8 cellular contexts compared by ENCODE assay signal in the genomic region with DNA sequence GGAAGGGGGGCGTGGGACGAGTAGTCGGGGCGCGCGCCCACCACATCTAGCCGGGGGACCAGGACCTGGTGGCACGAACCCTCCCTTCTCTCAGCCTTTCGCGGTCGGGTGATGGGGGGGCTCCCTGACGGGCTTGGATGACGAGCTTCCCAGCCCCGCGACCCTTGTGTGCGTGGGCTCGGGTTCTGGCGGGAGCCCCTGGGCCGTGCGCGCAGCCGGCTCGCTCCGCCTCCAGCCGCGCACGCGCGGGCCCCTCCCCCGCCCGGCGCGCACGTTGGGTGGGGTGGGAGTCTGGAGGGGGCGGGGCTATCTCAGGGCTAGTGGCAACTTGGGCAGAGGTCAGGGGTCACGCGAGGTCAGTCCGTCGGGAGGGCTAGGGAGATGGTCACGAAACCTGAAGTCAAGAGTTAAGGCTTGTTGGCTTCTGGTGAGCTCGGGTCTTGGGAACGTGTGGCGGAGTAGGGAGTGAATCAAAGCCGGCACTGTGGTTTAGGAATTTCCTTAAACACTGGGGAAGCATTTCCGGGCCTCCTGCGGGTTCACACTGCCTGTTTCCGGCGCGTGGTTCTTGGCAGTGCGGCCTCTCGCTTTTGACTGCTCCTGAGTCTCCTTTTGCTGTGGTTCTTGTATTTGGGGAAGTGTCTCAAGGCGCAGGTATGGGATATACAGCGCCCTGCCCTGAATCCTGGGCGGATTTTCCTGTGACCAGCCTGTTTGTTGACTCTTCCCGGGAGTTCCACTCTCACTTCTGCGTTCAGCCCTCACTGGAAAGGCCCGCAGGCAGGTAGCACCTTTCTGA. TPM values are rescaled to one million over a fixed set of nuclear protein-coding genes. Genes with fewer than 3 reads are reported as not detected.
DNase-seq lines count a peak whose midpoint lies in the region; ATAC-seq and TF ChIP-seq lines count a peak whose summit lies in the region.

A gene (plus strand): TSS at position 356 of the 799 bp plus-strand sequence. CDS start 1,654 bp downstream, outside the sequence.

- peak within 1 kb of the TSS; percentile 72 for H3K4me2 ChIP-seq in fibroblast of lung (ENCODE audit: extremely low read depth, insufficient read depth, low read length)

- ATAC-seq in GM21723 (IDR thresholded peaks at IDR 0.05; ENCODE audit: unreplicated experiment), result peak; percentile 36
- ATAC-seq in activated T-helper 17 cell treated with anti-CD3 and anti-CD28 coated beads, Interleukin-2, amount 50 U/mL, for 72 hours (replicated peaks), result peak; percentile 38
- peak; percentile 44 for ATAC-seq in naive thymus-derived CD4-positive, alpha-beta T cell
- ATAC-seq in stimulated activated effector memory CD8-positive, alpha-beta T cell treated with anti-CD3 and anti-CD28 coated beads, Interleukin-12 subunit alpha, Interleukin-12 subunit beta, amount 100 ng/mL, for 72 hours, result peak; percentile 48

- no peaks in the 10 kb centered on the region for H3K9me3 Mint-ChIP-seq in activated T-helper 17 cell treated with anti-CD3 and anti-CD28 coated beads, Interleukin-2, amount 50 U/mL, for 72 hours
- peaks cover 0 to 3% (median 0%) of the 10 kb centered on the region in 11 donors for H3K9me3 Mint-ChIP-seq in naive thymus-derived CD4-positive, alpha-beta T cell
- no peaks in the 10 kb centered on the region for H3K9me3 Mint-ChIP-seq in stimulated activated effector memory CD8-positive, alpha-beta T cell treated with anti-CD3 and anti-CD28 coated beads, Interleukin-12 subunit alpha, Interleukin-12 subunit beta, amount 100 ng/mL, for 72 hours

- TF ChIP-seq CTCF in fibroblast of lung (conservative IDR thresholded peaks at IDR 0.05 in 1 of 2, IDR thresholded peaks at IDR 0.05 in 1 of 2; ENCODE audit: low read depth in 1 of 2, low read length in 2 of 2), result no peak

- peaks cover 5% of the 10 kb centered on the region for H3K4me1 ChIP-seq in fibroblast of lung (ENCODE audit: control insufficient read depth, extremely low read depth, insufficient read depth, low read length)
- H3K4me1 ChIP-seq in naive thymus-derived CD4-positive, alpha-beta T cell (ENCODE audit: control insufficient read depth in 2 of 2, insufficient read depth in 2 of 2, low read length in 2 of 2), result peaks cover 15 to 27% of the 10 kb centered on the region in 2 donors

- H3K36me3 Mint-ChIP-seq in activated T-helper 17 cell treated with anti-CD3 and anti-CD28 coated beads, Interleukin-2, amount 50 U/mL, for 72 hours (ENCODE audit: low read depth), result peaks cover 67% of the 10 kb centered on the region
- peaks cover 3 to 20% (median 4%) of the 10 kb centered on the region in 5 donors for H3K36me3 Mint-ChIP-seq in naive thymus-derived CD4-positive, alpha-beta T cell
- peaks cover 69% of the 10 kb centered on the region for H3K36me3 Mint-ChIP-seq in stimulated activated effector memory CD8-positive, alpha-beta T cell treated with anti-CD3 and anti-CD28 coated beads, Interleukin-12 subunit alpha, Interleukin-12 subunit beta, amount 100 ng/mL, for 72 hours

- no peaks in the 10 kb centered on the region for H4K20me1 ChIP-seq in fibroblast of lung (ENCODE audit: control insufficient read depth, extremely low read depth, insufficient read depth, low read length)

- peak within 1 kb of the TSS; percentile 100 for H3K9ac ChIP-seq in fibroblast of lung (ENCODE audit: insufficient read depth, low read length)

- no peaks in the 10 kb centered on the region for H3K9me3 ChIP-seq in fibroblast of lung (ENCODE audit: control insufficient read depth, insufficient read depth, low read depth, low read length)
- no peaks in the 10 kb centered on the region for H3K9me3 ChIP-seq in naive thymus-derived CD4-positive, alpha-beta T cell (ENCODE audit: control insufficient read depth in 2 of 3, low read length in 3 of 3)

- H3K27ac ChIP-seq in fibroblast of lung (ENCODE audit: insufficient read depth, low read length), result peak within 1 kb of the TSS; percentile 98
- peak within 1 kb of the TSS; percentile 99 for H3K27ac ChIP-seq in naive thymus-derived CD4-positive, alpha-beta T cell (ENCODE audit: low read depth, low read length)

- intact Hi-C loops in naive thymus-derived CD4-positive, alpha-beta T cell (cut with micrococcal nuclease), result loop anchor here (1.0 to 10.0 kb wide), 26 partner anchors 18 to 758 kb away; a partner anchor contains a TSS

- no peaks in the 10 kb centered on the region for H3K27me3 ChIP-seq in fibroblast of lung (ENCODE audit: control insufficient read depth, insufficient read depth, low read length)
- no peaks in the 10 kb centered on the region for H3K27me3 ChIP-seq in naive thymus-derived CD4-positive, alpha-beta T cell (ENCODE audit: control insufficient read depth in 2 of 2, insufficient read depth in 2 of 2, low read length in 2 of 2)

- H3K79me2 ChIP-seq in fibroblast of lung (ENCODE audit: control insufficient read depth, insufficient read depth, low read length), result peaks cover 33% of the 10 kb centered on the region

- POLR2A ChIA-PET in naive thymus-derived CD4-positive, alpha-beta T cell (lab: Charles Lee), result interaction anchor here (0.6 to 6.2 kb wide), 8 partner anchors 10 to 1170 kb away, joined by 3 to 113 read pairs (median 4); a partner anchor contains a TSS

- no peaks in the 10 kb centered on the region for H3K27me3 Mint-ChIP-seq in activated T-helper 17 cell treated with anti-CD3 and anti-CD28 coated beads, Interleukin-2, amount 50 U/mL, for 72 hours
- H3K27me3 Mint-ChIP-seq in naive thymus-derived CD4-positive, alpha-beta T cell, result no peaks in the 10 kb centered on the region

- peak within 1 kb of the TSS; percentile 66 for H2AFZ ChIP-seq in fibroblast of lung (ENCODE audit: low read length)

- peak within 1 kb of the TSS; percentile 97 for H3K4me3 Mint-ChIP-seq in activated T-helper 17 cell treated with anti-CD3 and anti-CD28 coated beads, Interleukin-2, amount 50 U/mL, for 72 hours
- peak within 1 kb of the TSS; percentile 87 to 99 (median 98) for H3K4me3 Mint-ChIP-seq in naive thymus-derived CD4-positive, alpha-beta T cell
- peak within 1 kb of the TSS; percentile 94 for H3K4me3 Mint-ChIP-seq in stimulated activated effector memory CD8-positive, alpha-beta T cell treated with anti-CD3 and anti-CD28 coated beads, Interleukin-12 subunit alpha, Interleukin-12 subunit beta, amount 100 ng/mL, for 72 hours

- H3K36me3 ChIP-seq in fibroblast of lung (ENCODE audit: control insufficient read depth, insufficient read depth, low read length), result peaks cover 8% of the 10 kb centered on the region
- peaks cover 10 to 36% (median 11%) of the 10 kb centered on the region in 3 experiments for H3K36me3 ChIP-seq in naive thymus-derived CD4-positive, alpha-beta T cell (ENCODE audit: control insufficient read depth in 2 of 3, insufficient read depth in 3 of 3, low read length in 3 of 3)

- CTCF ChIA-PET in naive thymus-derived CD4-positive, alpha-beta T cell (lab: Charles Lee), result interaction anchor here (0.7 kb wide), 1 partner anchor 41 kb away, joined by 3 read pairs; a partner anchor contains a TSS

- peaks cover 11% of the 10 kb centered on the region for H3K4me1 Mint-ChIP-seq in activated T-helper 17 cell treated with anti-CD3 and anti-CD28 coated beads, Interleukin-2, amount 50 U/mL, for 72 hours
- peaks cover 20 to 42% (median 34%) of the 10 kb centered on the region in 7 donors for H3K4me1 Mint-ChIP-seq in naive thymus-derived CD4-positive, alpha-beta T cell
- H3K4me1 Mint-ChIP-seq in stimulated activated effector memory CD8-positive, alpha-beta T cell treated with anti-CD3 and anti-CD28 coated beads, Interleukin-12 subunit alpha, Interleukin-12 subunit beta, amount 100 ng/mL, for 72 hours, result peaks cover 32% of the 10 kb centered on the region

- peak; percentile 33 for DNase-seq in DMS53 treated with DMSO at 0.1 percent for 48 hours (lab: John Stamatoyannopoulos, UW; ENCODE audit: unreplicated experiment)
- DNase-seq in KG1 (lab: John Stamatoyannopoulos, UW), result peak; percentile 60
- DNase-seq in RPMI8226, result peak; percentile 97
- peak; percentile 72 to 77 for DNase-seq in fibroblast of lung (ENCODE audit: low read depth in 2 of 2)
- peak in 8 of 9 donors; percentile 71 to 91 (median 78) for DNase-seq in naive thymus-derived CD4-positive, alpha-beta T cell
- peak; percentile 86 to 93 for DNase-seq in stimulated activated effector memory CD8-positive, alpha-beta T cell treated with anti-CD3 and anti-CD28 coated beads, Interleukin-12 subunit alpha, Interleukin-12 subunit beta, amount 100 ng/mL, for 72 hours (ENCODE audit: low spot score in 2 of 2)

- H3K27ac Mint-ChIP-seq in activated T-helper 17 cell treated with anti-CD3 and anti-CD28 coated beads, Interleukin-2, amount 50 U/mL, for 72 hours, result peak within 1 kb of the TSS; percentile 100
- peak within 1 kb of the TSS; percentile 99 to 100 (median 100) for H3K27ac Mint-ChIP-seq in naive thymus-derived CD4-positive, alpha-beta T cell
- H3K27ac Mint-ChIP-seq in stimulated activated effector memory CD8-positive, alpha-beta T cell treated with anti-CD3 and anti-CD28 coated beads, Interleukin-12 subunit alpha, Interleukin-12 subunit beta, amount 100 ng/mL, for 72 hours, result peak within 1 kb of the TSS; percentile 100

- H3K4me3 ChIP-seq in fibroblast of lung (replicated peaks in 1 of 4; ENCODE audit: control extremely low read depth in 1 of 4, insufficient read depth in 1 of 4, low read depth in 3 of 4, low read length in 4 of 4), result peak within 1 kb of the TSS; percentile 57 to 97 (median 82)
- peak within 1 kb of the TSS; percentile 86 for H3K4me3 ChIP-seq in naive thymus-derived CD4-positive, alpha-beta T cell (ENCODE audit: low read length)

RNA-seq across cellular contexts. Expression of the gene that starts here (rescaled TPM):
- total RNA-seq in activated T-helper 17 cell treated with anti-CD3 and anti-CD28 coated beads, Interleukin-2, amount 50 U/mL, for 72 hours, result 10 to 100 TPM; 63.6 to 86.7 TPM
- total RNA-seq in fibroblast of lung, result 11.3 and 14.2 TPM in 2 replicates
- polyA plus RNA-seq in fibroblast of lung, result 3.5 and 6.4 TPM in 2 replicates
- 12.1 and 17.8 TPM in 2 replicates for polyA plus RNA-seq in fibroblast of lung (2012)
- polyA minus RNA-seq in fibroblast of lung (ENCODE audit: low replicate concordance), result 98.0 and 100 TPM in 2 replicates
- total RNA-seq in naive thymus-derived CD4-positive, alpha-beta T cell, result 100 to 1,000 TPM in 2 of 5 experiments, 10 to 100 TPM in 3; 82.6 to 111 (median 97.5) TPM
- 10 to 100 TPM; 11.8 to 40.5 TPM for polyA plus RNA-seq in naive thymus-derived CD4-positive, alpha-beta T cell

Comparison
In these comparisons a context has a peak if more than half of its experiments do, and no peak if none do; other contexts are left out.
1. Peak in every context shown above with its lines: DNase-seq, ATAC-seq, H3K4me3 ChIP-seq and H3K27ac ChIP-seq.
2. DNase-seq: peak in every context shown above with its lines; median percentile 97 in RPMI8226; 90 in stimulated activated effector memory CD8-positive, alpha-beta T cell treated with anti-CD3 and anti-CD28 coated beads, Interleukin-12 subunit alpha, Interleukin-12 subunit beta, amount 100 ng/mL, for 72 hours; 78 in naive thymus-derived CD4-positive, alpha-beta T cell; 74 in fibroblast of lung; 60 in KG1; 33 in DMS53 treated with DMSO at 0.1 percent for 48 hours.